8 cellular contexts compared by ENCODE assay signal in the genomic region with DNA sequence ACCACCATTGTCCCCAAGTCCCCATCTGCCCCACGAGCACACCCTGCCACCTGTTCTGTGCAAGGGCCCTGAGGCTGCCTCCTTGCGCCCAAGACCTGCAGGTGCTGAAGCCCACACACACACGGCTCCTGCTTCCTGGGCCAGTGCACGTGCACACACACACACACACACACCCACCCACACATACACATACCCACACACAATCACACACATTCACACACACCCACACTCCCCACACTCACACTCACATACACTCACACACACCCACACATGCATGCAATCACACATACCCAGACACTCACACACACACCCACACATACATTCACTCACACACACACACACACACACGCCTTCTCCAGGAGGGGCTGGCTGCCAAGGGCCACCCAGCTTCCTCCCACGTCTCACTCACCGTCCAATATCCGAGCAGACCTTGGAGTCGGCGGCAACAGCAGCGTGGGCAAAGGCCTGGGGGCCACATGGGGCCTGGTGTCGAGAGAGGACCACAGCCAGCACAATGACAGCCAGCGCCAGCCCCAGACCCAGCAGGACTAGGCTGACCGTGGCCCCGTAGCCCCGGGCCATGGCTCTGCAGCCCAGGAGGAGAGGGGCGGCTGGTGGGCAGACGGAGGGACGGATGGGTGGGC. TPM values are rescaled to one million over a fixed set of nuclear protein-coding genes. Genes with fewer than 3 reads are reported as not detected.
A peak's percentile ranks its signal among the peaks of the same experiment; 100 is the strongest.
DNase-seq lines count a peak whose midpoint lies in the region; TF ChIP-seq lines count a peak whose summit lies in the region.

No MANE protein-coding gene starts in this region.

- no peaks in the 10 kb centered on the region for H3K79me2 ChIP-seq in trophoblast cell (ENCODE audit: control insufficient read depth, insufficient read depth, low read length, poor library complexity)

- H3K27me3 ChIP-seq in trophoblast cell (ENCODE audit: insufficient read depth, low read length) = no peaks in the 10 kb centered on the region

- POLR2A ChIA-PET in RWPE1 (lab: Yijun Ruan, JAX; ENCODE audit: low non-redundant PET) = no interaction called here

- peak overlapping the region; percentile 37 for H3K4me3 ChIP-seq in trophoblast cell (ENCODE audit: low read depth, low read length)

- H3K27ac ChIP-seq in RWPE1 (peak overlapping the region; percentile 54), trophoblast cell (ENCODE audit: low read depth, low read length) (peak overlapping the region; percentile 31)

- no peak for TF ChIP-seq CTCF in RWPE1 (conservative IDR thresholded peaks at IDR 0.05; ENCODE audit: low read depth)

- H2AK5ac ChIP-seq in trophoblast cell (ENCODE audit: low read length) = peak overlapping the region; percentile 23

- no peak overlapping the region for H3K9ac ChIP-seq in trophoblast cell (ENCODE audit: low read length)

- H4K8ac ChIP-seq in trophoblast cell (ENCODE audit: low read depth, low read length) = peak overlapping the region; percentile 56

- H4K12ac ChIP-seq in trophoblast cell (ENCODE audit: low read depth, low read length) = no peak overlapping the region

- peaks cover 32 to 35% of the 10 kb centered on the region in 2 experiments for H3K4me1 ChIP-seq in trophoblast cell (ENCODE audit: control insufficient read depth in 1 of 2, insufficient read depth in 2 of 2, low read length in 2 of 2)

- H3K9me3 ChIP-seq in trophoblast cell (ENCODE audit: insufficient read depth, low read depth, low read length) = peaks cover 4% of the 10 kb centered on the region

- DNase-seq in COLO668 (lab: John Stamatoyannopoulos, UW; ENCODE audit: unreplicated experiment) (peak; percentile 6), RWPE1 (ENCODE audit: low spot score) (no peak), fibroblast of gingiva (ENCODE audit: low read depth) (peak; percentile 76), trophoblast cell (no peak), NOMO-1 treated with dmso at 0.1 percent for 144 hours (lab: John Stamatoyannopoulos, UW; ENCODE audit: unreplicated experiment) (no peak), DMS153 (lab: John Stamatoyannopoulos, UW) (no peak)
- no peak for DNase-seq in activated CD4-positive, CD25-positive, alpha-beta regulatory T cell (lab: John Stamatoyannopoulos, UW)
- DNase-seq in stimulated activated CD8-positive, alpha-beta memory T cell treated with anti-CD3 and anti-CD28 coated beads, Interleukin-4, amount 100 ng/mL, for 48 hours = no peak

- H3K23ac ChIP-seq in trophoblast cell (ENCODE audit: low read length) = no peak overlapping the region

- peak overlapping the region; percentile 7 for H2BK5ac ChIP-seq in trophoblast cell (ENCODE audit: low read depth, low read length, poor library complexity)

- no CpG with 5 or more reads among the region's 19 CpGs for WGBS in trophoblast cell (ENCODE audit: extremely low coverage, insufficient coverage, insufficient read length)

- peak overlapping the region; percentile 49 for H4K91ac ChIP-seq in trophoblast cell (ENCODE audit: low read depth, low read length)

- H3K36me3 ChIP-seq in trophoblast cell (ENCODE audit: control insufficient read depth in 1 of 2, insufficient read depth in 2 of 2, low read length in 2 of 2) = no peaks in the 10 kb centered on the region

- peak overlapping the region; percentile 20 for H2AFZ ChIP-seq in trophoblast cell (ENCODE audit: insufficient read depth, low read length, poor library complexity)

- CTCF ChIA-PET in RWPE1 (lab: Yijun Ruan, JAX) = no interaction called here

- peak overlapping the region; percentile 26 for H2BK120ac ChIP-seq in trophoblast cell (ENCODE audit: insufficient read depth, low read length, poor library complexity)

- H3K14ac ChIP-seq in trophoblast cell (ENCODE audit: low read length) = peak overlapping the region; percentile 56

- H2BK12ac ChIP-seq in trophoblast cell (ENCODE audit: low read length) = peak overlapping the region; percentile 44

- H3K18ac ChIP-seq in trophoblast cell (ENCODE audit: low read length) = peak overlapping the region; percentile 53

- H3K79me1 ChIP-seq in trophoblast cell (ENCODE audit: low read length) = peaks cover 25% of the 10 kb centered on the region

- no peak overlapping the region for H3K4me2 ChIP-seq in trophoblast cell (ENCODE audit: low read length)

- H3K4ac ChIP-seq in trophoblast cell (ENCODE audit: low read depth, low read length) = no peak overlapping the region

RNA-seq across cellular contexts. Expression of a gene that starts 0.6 kb away (rescaled TPM):
- 8.2 and 9.1 TPM in 2 replicates for polyA plus RNA-seq in trophoblast cell (2013)

RNA-seq across cellular contexts. Expression of a gene that starts 26.4 kb away (rescaled TPM):
- 28.4 and 30.4 TPM in 2 replicates for polyA plus RNA-seq in trophoblast cell (2013)

Comparison
In these comparisons a context has a peak if more than half of its experiments do, and no peak if none do; other contexts are left out.
1. DNase-seq: peak in COLO668 (single experiment) and fibroblast of gingiva (single experiment); none in RWPE1 (single experiment), trophoblast cell (0 of 2), activated CD4-positive, CD25-positive, alpha-beta regulatory T cell (0 of 4), NOMO-1 treated with dmso at 0.1 percent for 144 hours (single experiment), DMS153 (single experiment) and stimulated activated CD8-positive, alpha-beta memory T cell treated with anti-CD3 and anti-CD28 coated beads, Interleukin-4, amount 100 ng/mL, for 48 hours (single experiment).